In the genomic region with DNA sequence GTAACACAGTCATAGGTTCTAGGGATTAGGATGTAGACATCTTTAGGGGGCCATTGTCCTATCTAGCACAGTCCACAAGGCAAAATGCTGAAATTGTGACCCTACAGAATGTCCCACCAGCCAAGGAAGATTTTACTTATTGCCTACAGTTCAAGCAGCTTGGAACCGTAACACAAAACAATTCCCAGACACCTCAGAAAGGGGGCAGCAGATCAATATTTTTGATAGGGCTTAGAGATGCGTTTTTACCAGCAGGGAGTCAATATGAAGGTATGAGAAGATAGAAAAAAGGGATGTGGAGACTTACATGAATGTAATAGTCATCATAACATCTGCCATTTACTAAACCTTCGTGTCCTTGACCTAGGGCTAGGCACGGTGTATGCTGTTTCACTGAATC, we compare ENCODE assay signal across 12 cellular contexts.
DNase-seq lines count a peak whose midpoint lies in the region; ATAC-seq and TF ChIP-seq lines count a peak whose summit lies in the region.
"Had no signal": no experiment of that assay in that cellular context is flagged by ENCODE, and none has a peak within 500 bp of the region (broad histone marks: within the 10 kb centered on the region; RNA-seq: fewer than 3 reads in every experiment).

No MANE protein-coding gene starts in this region.

- H3K4me1 ChIP-seq in left ventricle myocardium inferior: no peaks in the 10 kb centered on the region
- H3K4me1 ChIP-seq in right atrium auricular region: peaks cover 0 to 5% of the 10 kb centered on the region in 2 donors
- H3K4me1 ChIP-seq in tibial artery: peaks cover 0 to 35% (median 14%) of the 10 kb centered on the region in 4 donors

- intact Hi-C loops in left ventricle myocardium inferior (cut with micrococcal nuclease): no loop called here
- intact Hi-C loops in tibial artery (cut with DNase I; ENCODE audit: low total_unique reads): no loop called here

- no peaks in the 10 kb centered on the region for H3K9me3 Mint-ChIP-seq in endothelial cell (ENCODE audit: unreplicated experiment)
- H3K9me3 Mint-ChIP-seq: activated naive CD8-positive, alpha-beta T cell treated with anti-CD3 and anti-CD28 coated beads, Interleukin-2, amount 10 ng/mL, durations not matched to agents 7 days and 5 days had no signal

- H3K27me3 ChIP-seq in left ventricle myocardium inferior (ENCODE audit: low read depth) (no peaks in the 10 kb centered on the region), right atrium auricular region (no peaks in the 10 kb centered on the region), tibial artery (no peaks in the 10 kb centered on the region)

- H3K4me3 ChIP-seq in left ventricle myocardium inferior (no peak overlapping the region), right atrium auricular region (no peak overlapping the region), tibial artery (no peak overlapping the region)

- peaks cover 10% of the 10 kb centered on the region for H3K4me1 Mint-ChIP-seq in endothelial cell (ENCODE audit: unreplicated experiment)
- H3K4me1 Mint-ChIP-seq: activated naive CD8-positive, alpha-beta T cell treated with anti-CD3 and anti-CD28 coated beads, Interleukin-2, amount 10 ng/mL, durations not matched to agents 7 days and 5 days; immature natural killer cell had no signal

- ATAC-seq in GM18502 (IDR thresholded peaks at IDR 0.05; ENCODE audit: poor library complexity, unreplicated experiment): no peak

- DNase-seq in left ventricle myocardium inferior (no peak), right atrium auricular region (ENCODE audit: low spot score) (no peak), NCI-H524 treated with DMSO at 0.1 percent for 48 hours (lab: John Stamatoyannopoulos, UW) (peak; percentile 13), endothelial cell (ENCODE audit: low spot score) (peak; percentile 27), tibial artery (no peak), NCI-H187 treated with DMSO at 0.1 percent for 48 hours (lab: John Stamatoyannopoulos, UW) (no peak), GM03348 (ENCODE audit: low spot score) (no peak)
- DNase-seq: activated naive CD8-positive, alpha-beta T cell treated with anti-CD3 and anti-CD28 coated beads, Interleukin-2, amount 10 ng/mL, durations not matched to agents 7 days and 5 days; immature natural killer cell; NCI-H1092 treated with DMSO at 0.1 percent for 48 hours; stimulated activated CD4-positive, alpha-beta T cell treated with anti-CD3 and anti-CD28 coated beads, Interleukin-15, amount 100 ng/mL, for 24 hours had no signal

- no peaks in the 10 kb centered on the region for H3K9me3 ChIP-seq in left ventricle myocardium inferior (replicated peaks)
- no peaks in the 10 kb centered on the region for H3K9me3 ChIP-seq in right atrium auricular region
- no peaks in the 10 kb centered on the region for H3K9me3 ChIP-seq in tibial artery

- no peak overlapping the region for H3K4me3 Mint-ChIP-seq in endothelial cell (ENCODE audit: unreplicated experiment)
- H3K4me3 Mint-ChIP-seq: activated naive CD8-positive, alpha-beta T cell treated with anti-CD3 and anti-CD28 coated beads, Interleukin-2, amount 10 ng/mL, durations not matched to agents 7 days and 5 days; immature natural killer cell had no signal

- no peak overlapping the region for H3K27ac Mint-ChIP-seq in endothelial cell (ENCODE audit: unreplicated experiment)
- H3K27ac Mint-ChIP-seq: activated naive CD8-positive, alpha-beta T cell treated with anti-CD3 and anti-CD28 coated beads, Interleukin-2, amount 10 ng/mL, durations not matched to agents 7 days and 5 days; immature natural killer cell had no signal

- peak; percentile 16 for TF ChIP-seq CTCF in left ventricle myocardium inferior (IDR thresholded peaks at IDR 0.05; ENCODE audit: borderline replicate concordance)
- TF ChIP-seq CTCF in right atrium auricular region (IDR thresholded peaks at IDR 0.05): no peak
- peak; percentile 46 for TF ChIP-seq CTCF in endothelial cell (IDR thresholded peaks at IDR 0.05; ENCODE audit: unreplicated experiment)
- TF ChIP-seq CTCF in tibial artery (IDR thresholded peaks at IDR 0.05): no peak

- no peaks in the 10 kb centered on the region for H3K36me3 Mint-ChIP-seq in endothelial cell (ENCODE audit: low read depth, unreplicated experiment)
- H3K36me3 Mint-ChIP-seq: activated naive CD8-positive, alpha-beta T cell treated with anti-CD3 and anti-CD28 coated beads, Interleukin-2, amount 10 ng/mL, durations not matched to agents 7 days and 5 days; immature natural killer cell had no signal

- H3K36me3 ChIP-seq in left ventricle myocardium inferior: no peaks in the 10 kb centered on the region
- H3K36me3 ChIP-seq in right atrium auricular region: no peaks in the 10 kb centered on the region
- H3K36me3 ChIP-seq in tibial artery: no peaks in the 10 kb centered on the region

- H3K27ac ChIP-seq in left ventricle myocardium inferior (replicated peaks): no peak overlapping the region
- no peak overlapping the region for H3K27ac ChIP-seq in right atrium auricular region
- H3K27ac ChIP-seq in tibial artery: no peak overlapping the region

- no peaks in the 10 kb centered on the region for H3K27me3 Mint-ChIP-seq in endothelial cell (ENCODE audit: unreplicated experiment)

Comparison
In these comparisons a context has a peak if more than half of its experiments do, and no peak if none do; other contexts are left out.
1. CTCF ChIP-seq: peak in left ventricle myocardium inferior (single experiment) and endothelial cell (single experiment); none in right atrium auricular region (0 of 2) and tibial artery (0 of 2).
2. DNase-seq: peak in NCI-H524 treated with DMSO at 0.1 percent for 48 hours (single experiment) and endothelial cell (single experiment); none in left ventricle myocardium inferior (single experiment), right atrium auricular region (single experiment), tibial artery (0 of 2), NCI-H187 treated with DMSO at 0.1 percent for 48 hours (single experiment) and GM03348 (single experiment).